Comparison of ENCODE assay signal across 8 cellular contexts in the genomic region with DNA sequence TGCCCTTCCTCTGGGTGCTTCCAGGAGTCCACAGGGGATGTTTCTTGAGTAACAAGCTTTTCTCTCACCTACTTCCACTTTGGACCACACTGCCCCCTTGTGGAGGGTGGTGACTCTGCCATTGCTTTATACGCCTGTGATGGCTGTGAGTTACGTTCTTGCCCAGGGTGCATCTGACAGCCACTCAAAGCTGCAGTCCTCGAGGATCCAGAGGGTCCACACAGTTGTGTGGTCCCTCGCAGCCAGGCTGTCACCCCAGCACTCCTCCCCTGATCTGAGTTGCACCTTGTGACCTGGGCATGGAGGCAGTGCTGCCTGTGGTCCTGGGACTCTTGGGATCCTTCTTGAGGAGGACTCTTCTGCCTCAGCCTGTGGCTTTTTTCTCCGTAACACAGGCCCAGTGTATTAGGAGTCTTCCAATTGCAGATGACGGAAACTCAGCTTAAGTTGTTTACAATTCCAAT. TPM values are rescaled to one million over a fixed set of nuclear protein-coding genes. Genes with fewer than 3 reads are reported as not detected.
DNase-seq lines count a peak whose midpoint lies in the region; ATAC-seq, FAIRE-seq and TF ChIP-seq lines count a peak whose summit lies in the region.

No MANE protein-coding gene starts in this region.

- H3K27me3 ChIP-seq in MG63 = no peaks in the 10 kb centered on the region
- peaks cover 4% of the 10 kb centered on the region for H3K27me3 ChIP-seq in gastroesophageal sphincter
- H3K27me3 ChIP-seq in trophoblast cell (ENCODE audit: insufficient read depth, low read length) = no peaks in the 10 kb centered on the region
- H3K27me3 ChIP-seq in upper lobe of left lung = no peaks in the 10 kb centered on the region

- TF ChIP-seq CTCF in gastroesophageal sphincter (IDR thresholded peaks at IDR 0.05) = peak; percentile 66 to 87 (median 72)
- TF ChIP-seq CTCF in upper lobe of left lung (IDR thresholded peaks at IDR 0.05) = peak; percentile 82 to 88 (median 88)

- H3K23ac ChIP-seq in trophoblast cell (ENCODE audit: low read length) = no peak overlapping the region

- no peak overlapping the region for H3K4me2 ChIP-seq in trophoblast cell (ENCODE audit: low read length)

- H3K4ac ChIP-seq in trophoblast cell (ENCODE audit: low read depth, low read length) = no peak overlapping the region

- H3K36me3 ChIP-seq in MG63 (no peaks in the 10 kb centered on the region), gastroesophageal sphincter (no peaks in the 10 kb centered on the region), trophoblast cell (ENCODE audit: control insufficient read depth in 1 of 2, insufficient read depth in 2 of 2, low read length in 2 of 2) (no peaks in the 10 kb centered on the region), upper lobe of left lung (no peaks in the 10 kb centered on the region)

- TF ChIP-seq POLR2A in H54 (IDR thresholded peaks at IDR 0.05; ENCODE audit: low read depth, low read length) = no peak
- TF ChIP-seq POLR2A in gastroesophageal sphincter (IDR thresholded peaks at IDR 0.05) = no peak
- TF ChIP-seq POLR2A in upper lobe of left lung (IDR thresholded peaks at IDR 0.05) = no peak

- H3K9ac ChIP-seq in trophoblast cell (ENCODE audit: low read length) = no peak overlapping the region

- no peak overlapping the region for H2AK5ac ChIP-seq in trophoblast cell (ENCODE audit: low read length)

- H3K4me3 ChIP-seq in MG63 = no peak overlapping the region
- no peak overlapping the region for H3K4me3 ChIP-seq in gastroesophageal sphincter
- no peak overlapping the region for H3K4me3 ChIP-seq in trophoblast cell (ENCODE audit: low read depth, low read length)
- no peak overlapping the region for H3K4me3 ChIP-seq in upper lobe of left lung

- H3K79me1 ChIP-seq in trophoblast cell (ENCODE audit: low read length) = no peaks in the 10 kb centered on the region

- peak; percentile 94 for FAIRE-seq in H54 (lab: Jason Lieb, UNC)

- H4K12ac ChIP-seq in trophoblast cell (ENCODE audit: low read depth, low read length) = no peak overlapping the region

- DNase-seq in ELR (ENCODE audit: low read depth) (peak; percentile 86), H54 (ENCODE audit: insufficient read length, low spot score) (peak; percentile 63), MG63 (peak; percentile 76), SHP77 treated with DMSO at 0.1 percent for 48 hours (lab: John Stamatoyannopoulos, UW) (peak; percentile 35), trophoblast cell (peak; percentile 82 to 97), upper lobe of left lung (peak in 1 of 2 donors; percentile 82)
- peak; percentile 71 for DNase-seq in activated T-helper 9 cell treated with anti-CD3 and anti-CD28 coated beads, Interleukin-2, amount 50 U/mL, for 16 hours (ENCODE audit: low read depth)

- no peak overlapping the region for H3K14ac ChIP-seq in trophoblast cell (ENCODE audit: low read length)

- H4K91ac ChIP-seq in trophoblast cell (ENCODE audit: low read depth, low read length) = no peak overlapping the region

- H3K18ac ChIP-seq in trophoblast cell (ENCODE audit: low read length) = no peak overlapping the region

- no peaks in the 10 kb centered on the region for H3K79me2 ChIP-seq in trophoblast cell (ENCODE audit: control insufficient read depth, insufficient read depth, low read length, poor library complexity)

- no CpG with 5 or more reads among the region's 6 CpGs for WGBS in gastroesophageal sphincter (ENCODE audit: low coverage in 1 of 2), 2 donors
- no CpG with 5 or more reads among the region's 6 CpGs for WGBS in trophoblast cell (ENCODE audit: extremely low coverage, insufficient coverage, insufficient read length)
- 16 to 48% methylated on average over 2 to 6 of the region's 6 CpGs for WGBS in upper lobe of left lung, 2 donors

- H3K9me3 ChIP-seq in MG63 (no peaks in the 10 kb centered on the region), gastroesophageal sphincter (no peaks in the 10 kb centered on the region), trophoblast cell (ENCODE audit: insufficient read depth, low read depth, low read length) (no peaks in the 10 kb centered on the region), upper lobe of left lung (no peaks in the 10 kb centered on the region)

- ATAC-seq in gastroesophageal sphincter (peak; percentile 70), upper lobe of left lung (ENCODE audit: low FRiP score in 2 of 2) (peak; percentile 88 to 90)

- no peak overlapping the region for H2BK12ac ChIP-seq in trophoblast cell (ENCODE audit: low read length)

- no peak overlapping the region for H2AFZ ChIP-seq in trophoblast cell (ENCODE audit: insufficient read depth, low read length, poor library complexity)

- H3K27ac ChIP-seq in gastroesophageal sphincter (no peak overlapping the region), trophoblast cell (ENCODE audit: low read depth, low read length) (no peak overlapping the region), upper lobe of left lung (no peak overlapping the region)

- H3K4me1 ChIP-seq in gastroesophageal sphincter (peaks cover 0 to 4% (median 0%) of the 10 kb centered on the region in 3 donors), trophoblast cell (ENCODE audit: control insufficient read depth in 1 of 2, insufficient read depth in 2 of 2, low read length in 2 of 2) (peaks cover 0 to 1% of the 10 kb centered on the region in 2 experiments), upper lobe of left lung (peaks cover 0 to 6% (median 4%) of the 10 kb centered on the region in 4 donors)

- H2BK5ac ChIP-seq in trophoblast cell (ENCODE audit: low read depth, low read length, poor library complexity) = no peak overlapping the region

- no peak for TF ChIP-seq EP300 in gastroesophageal sphincter (IDR thresholded peaks at IDR 0.05)
- TF ChIP-seq EP300 in upper lobe of left lung (IDR thresholded peaks at IDR 0.05) = no peak

- no peak overlapping the region for H2BK120ac ChIP-seq in trophoblast cell (ENCODE audit: insufficient read depth, low read length, poor library complexity)

- H4K8ac ChIP-seq in trophoblast cell (ENCODE audit: low read depth, low read length) = no peak overlapping the region

RNA-seq across cellular contexts. Expression of gene FOXL2, which starts 23.4 kb away (rescaled TPM):
- total RNA-seq in MG63 (2014; rRNA removed; shearing (Covaris generic); ENCODE audit: low replicate concordance) = not detected in 2 replicates
- total RNA-seq in gastroesophageal sphincter (not detected), upper lobe of left lung (under 1 TPM in 2 of 6 donors, not detected in 4; 0.06 to 0.07 TPM)
- 0.25 and 0.26 TPM in 2 replicates for polyA plus RNA-seq in trophoblast cell (2013)

RNA-seq across cellular contexts. Expression of gene FOXL2NB, which starts 23.5 kb away (rescaled TPM):
- not detected in 2 replicates for total RNA-seq in MG63 (2014; rRNA removed; shearing (Covaris generic); ENCODE audit: low replicate concordance)
- total RNA-seq in gastroesophageal sphincter (under 1 TPM in 1 of 4 donors, not detected in 3; 0.15 TPM), upper lobe of left lung (under 1 TPM in 1 of 6 donors, not detected in 5; 0.07 TPM)
- 0.37 and 0.38 TPM in 2 replicates for polyA plus RNA-seq in trophoblast cell (2013)
